ENCODE assay signal across 24 cellular contexts in genomic region chr1:3465935-3466321, GRCh38. TPM values are rescaled to one million over a fixed set of nuclear protein-coding genes. Genes with fewer than 3 reads are reported as not detected.
DNase-seq lines count a peak whose midpoint lies in the region; ATAC-seq and TF ChIP-seq lines count a peak whose summit lies in the region.
"Had no signal": no experiment of that assay in that cellular context is flagged by ENCODE, and none has a peak within 500 bp of the region (broad histone marks: within the 10 kb centered on the region; RNA-seq: fewer than 3 reads in every experiment).

No MANE protein-coding gene starts in this region.

- H3K4me3 Mint-ChIP-seq in endodermal cell (no peak overlapping the region), neural progenitor cell (peak overlapping the region; percentile 10)
- H3K4me3 Mint-ChIP-seq: activated naive CD4-positive, alpha-beta T cell treated with anti-CD3 and anti-CD28 coated beads for 36 hours; activated T-cell treated with anti-CD3 and anti-CD28 coated beads, Interleukin-2, amount 50 U/mL, for 72 hours had no signal

- H2AFZ ChIP-seq in neural progenitor cell (replicated peaks) = no peak overlapping the region

- no peak overlapping the region for H3K4me3 ChIP-seq in endodermal cell (ENCODE audit: low read length)
- H3K4me3 ChIP-seq in neural progenitor cell = no peak overlapping the region
- H3K4me3 ChIP-seq in aorta (ENCODE audit: low read length in 2 of 2) = no peak overlapping the region
- H3K4me3 ChIP-seq: breast epithelium, colonic mucosa had no signal

- H3K9me3 Mint-ChIP-seq in endodermal cell (no peaks in the 10 kb centered on the region), neural progenitor cell (peaks cover 4% of the 10 kb centered on the region)
- H3K9me3 Mint-ChIP-seq: activated naive CD4-positive, alpha-beta T cell treated with anti-CD3 and anti-CD28 coated beads for 36 hours; activated T-cell treated with anti-CD3 and anti-CD28 coated beads, Interleukin-2, amount 50 U/mL, for 72 hours had no signal

- TF ChIP-seq CTCF in endodermal cell (conservative IDR thresholded peaks at IDR 0.05) = no peak
- TF ChIP-seq CTCF in neural progenitor cell (IDR thresholded peaks at IDR 0.05) = no peak

- H3K27ac ChIP-seq in endodermal cell (ENCODE audit: low read depth, low read length) (peak overlapping the region; percentile 29), neural progenitor cell (no peak overlapping the region), aorta (ENCODE audit: low read depth in 1 of 2, low read length in 2 of 2) (no peak overlapping the region)
- H3K27ac ChIP-seq: breast epithelium, C4-2B, colonic mucosa had no signal

- H3K9me3 ChIP-seq in endodermal cell (ENCODE audit: control insufficient read depth, low read length) (no peaks in the 10 kb centered on the region), neural progenitor cell (ENCODE audit: low read depth) (no peaks in the 10 kb centered on the region), aorta (ENCODE audit: control insufficient read depth, low read length) (no peaks in the 10 kb centered on the region)
- H3K9me3 ChIP-seq: breast epithelium, Caco-2, colonic mucosa had no signal

- intact Hi-C loops in aorta (cut with DNase I) = no loop called here

- H4K20me1 ChIP-seq in neural progenitor cell (ENCODE audit: low read depth) = no peaks in the 10 kb centered on the region

- 90 to 95% methylated on average over 11 to 17 of the region's 17 CpGs for WGBS in endodermal cell (ENCODE audit: insufficient coverage in 1 of 2, insufficient read length in 1 of 2), 2 experiments
- WGBS in aorta, 2 donors = 85 to 88% methylated on average over 17 of the region's 17 CpGs

- no peak overlapping the region for H3K4me2 ChIP-seq in neural progenitor cell

- H3K4me1 ChIP-seq in endodermal cell (ENCODE audit: control insufficient read depth, insufficient read depth, low read length) = peaks cover under 1% of the 10 kb centered on the region
- H3K4me1 ChIP-seq in neural progenitor cell = no peaks in the 10 kb centered on the region
- no peaks in the 10 kb centered on the region for H3K4me1 ChIP-seq in aorta (ENCODE audit: control insufficient read depth in 1 of 2, insufficient read depth in 2 of 2, low read length in 2 of 2)
- H3K4me1 ChIP-seq: breast epithelium, colonic mucosa had no signal

- ATAC-seq in aorta (ENCODE audit: low FRiP score) (no peak), left lobe of liver (no peak)
- ATAC-seq: activated T-cell treated with anti-CD3 and anti-CD28 coated beads, Interleukin-2, amount 50 U/mL, for 72 hours had no signal

- peak; percentile 0 for DNase-seq in stimulated activated CD4-positive, alpha-beta T cell treated with anti-CD3 and anti-CD28 coated beads, Interleukin-1b, Interleukin-23, amount 100 ng/mL, for 48 hours
- DNase-seq in stimulated activated CD4-positive, alpha-beta T cell treated with anti-CD3 and anti-CD28 coated beads, Interleukin-2, amount 100 ng/mL, for 48 hours = no peak
- DNase-seq in endodermal cell (no peak), neural progenitor cell (ENCODE audit: low spot score) (no peak), aorta (peak; percentile 29 to 57), left lobe of liver (ENCODE audit: low spot score) (no peak), DMS53 treated with DMSO at 0.1 percent for 48 hours (lab: John Stamatoyannopoulos, UW; ENCODE audit: unreplicated experiment) (no peak), GM03348 (ENCODE audit: low spot score) (no peak)
- DNase-seq: activated CD4-positive, alpha-beta T cell treated with anti-CD3 and anti-CD28 coated beads for 48 hours; activated naive CD4-positive, alpha-beta T cell treated with anti-CD3 and anti-CD28 coated beads for 36 hours; activated T-cell treated with anti-CD3 and anti-CD28 coated beads, Interleukin-2, amount 50 U/mL, for 72 hours; amniotic stem cell; colonic mucosa; DMS79 treated with DMSO at 0.1 percent for 48 hours; effector CD8-positive, alpha-beta T cell; islet precursor cell; KG1; NCI-H1436 treated with DMSO at 0.1 percent for 48 hours; small intestine; stimulated activated CD4-positive, alpha-beta T cell treated with anti-CD3 and anti-CD28 coated beads, Interleukin-4, amount 100 ng/mL, for 1 hour had no signal

- no peaks in the 10 kb centered on the region for H3F3A ChIP-seq in neural progenitor cell (ENCODE audit: low read depth)

- H3K36me3 Mint-ChIP-seq in endodermal cell (ENCODE audit: low read depth) (peaks cover 23% of the 10 kb centered on the region), neural progenitor cell (no peaks in the 10 kb centered on the region)

- H3K36me3 ChIP-seq in endodermal cell (ENCODE audit: control insufficient read depth, insufficient read depth, low read length) (peaks cover 23% of the 10 kb centered on the region), neural progenitor cell (no peaks in the 10 kb centered on the region), aorta (ENCODE audit: control insufficient read depth in 1 of 2, insufficient read depth in 2 of 2, low read length in 1 of 2) (no peaks in the 10 kb centered on the region)
- H3K36me3 ChIP-seq: breast epithelium, colonic mucosa had no signal

- H3K27me3 Mint-ChIP-seq in endodermal cell (ENCODE audit: insufficient read depth) (peaks cover 1% of the 10 kb centered on the region), neural progenitor cell (ENCODE audit: insufficient read depth, low read depth) (peaks cover 12% of the 10 kb centered on the region)

- no peaks in the 10 kb centered on the region for H3K27me3 ChIP-seq in endodermal cell (ENCODE audit: control insufficient read depth, insufficient read depth, low read length, poor library complexity, severe bottlenecking)
- H3K27me3 ChIP-seq in neural progenitor cell = no peaks in the 10 kb centered on the region
- H3K27me3 ChIP-seq in aorta (ENCODE audit: control insufficient read depth in 1 of 2, insufficient read depth in 2 of 2, low read length in 1 of 2) = no peaks in the 10 kb centered on the region
- H3K27me3 ChIP-seq: breast epithelium, colonic mucosa had no signal

- H3K27ac Mint-ChIP-seq in endodermal cell = no peak overlapping the region
- H3K27ac Mint-ChIP-seq in neural progenitor cell = peak overlapping the region; percentile 74
- H3K27ac Mint-ChIP-seq: activated naive CD4-positive, alpha-beta T cell treated with anti-CD3 and anti-CD28 coated beads for 36 hours; activated T-cell treated with anti-CD3 and anti-CD28 coated beads, Interleukin-2, amount 50 U/mL, for 72 hours had no signal

- no peaks in the 10 kb centered on the region for H3K79me2 ChIP-seq in neural progenitor cell (ENCODE audit: low read depth)

- no peak overlapping the region for H3K9ac ChIP-seq in endodermal cell (ENCODE audit: extremely low read depth, low read length, poor library complexity, severe bottlenecking)
- no peak overlapping the region for H3K9ac ChIP-seq in neural progenitor cell

- H3K4me1 Mint-ChIP-seq in endodermal cell (peaks cover 6% of the 10 kb centered on the region), neural progenitor cell (peaks cover 21% of the 10 kb centered on the region)

RNA-seq across cellular contexts. Expression of gene ARHGEF16, which starts 11.5 kb away (rescaled TPM):
- total RNA-seq in endodermal cell (10 to 100 TPM; 47.7 to 64.7 TPM), neural progenitor cell (ENCODE audit: low replicate concordance) (1.3 and 7.8 TPM in 2 replicates), aorta (1 to 10 TPM in 1 of 2 donors, under 1 TPM in 1; 0.62 to 1.4 TPM), left lobe of liver (8.1 TPM)
- polyA plus RNA-seq in endodermal cell (2013, experiment 1 of 2) = 8.9 TPM
- 8.4 TPM for polyA plus RNA-seq in endodermal cell (2013, experiment 2 of 2)
- 1 to 10 TPM in 1 of 2 donors, not detected in 1; 8.8 TPM for polyA plus RNA-seq in aorta
- total RNA-seq: T-helper 2 cell treated with Interferon-gamma antibody and Interleukin-4, amounts not matched to agents 100 ng/mL and 5 ng/mL, for 36 hours had no signal

Comparison
In these comparisons a context has a peak if more than half of its experiments do, and no peak if none do; other contexts are left out.
1. DNase-seq: peak in stimulated activated CD4-positive, alpha-beta T cell treated with anti-CD3 and anti-CD28 coated beads, Interleukin-1b, Interleukin-23, amount 100 ng/mL, for 48 hours (single experiment) and aorta (2 of 2); none in stimulated activated CD4-positive, alpha-beta T cell treated with anti-CD3 and anti-CD28 coated beads, Interleukin-2, amount 100 ng/mL, for 48 hours (0 of 2), endodermal cell (single experiment), neural progenitor cell (single experiment), left lobe of liver (single experiment), DMS53 treated with DMSO at 0.1 percent for 48 hours (single experiment) and GM03348 (single experiment).